In the genomic region with DNA sequence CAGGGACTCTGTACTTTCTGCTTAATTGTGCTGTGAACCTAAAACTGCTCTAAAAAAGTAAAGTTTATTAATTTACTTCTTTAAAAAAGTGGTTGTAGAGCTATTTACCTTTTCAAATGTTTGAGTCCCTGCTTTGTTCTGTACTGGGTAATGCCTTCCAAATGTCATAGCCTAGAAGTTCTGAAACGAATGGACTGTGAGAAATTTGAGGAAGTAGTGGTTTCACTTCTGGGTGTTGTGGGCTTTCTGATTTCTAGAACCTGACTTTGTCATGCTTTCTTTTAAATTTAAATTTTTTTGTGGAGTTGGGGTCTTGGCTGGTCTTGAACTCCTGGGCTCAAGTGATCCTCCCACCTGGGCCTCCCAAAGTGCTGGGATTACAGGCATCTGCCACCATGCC, we compare ENCODE assay signal across 14 cellular contexts. TPM values are rescaled to one million over a fixed set of nuclear protein-coding genes. Genes with fewer than 3 reads are reported as not detected.
DNase-seq lines count a peak whose midpoint lies in the region; ATAC-seq, FAIRE-seq and TF ChIP-seq lines count a peak whose summit lies in the region.
"Had no signal": no experiment of that assay in that cellular context is flagged by ENCODE, and none has a peak within 500 bp of the region (broad histone marks: within the 10 kb centered on the region; RNA-seq: fewer than 3 reads in every experiment).

No MANE protein-coding gene starts in this region.

- CTCF ChIA-PET in GM10248 (lab: Yijun Ruan, JAX): interaction anchor here (1.4 kb wide), 1 partner anchor 12 kb away, joined by 3 read pairs; no protein-coding TSS in a partner anchor
- CTCF ChIA-PET in activated CD8-positive, alpha-beta T cell treated with anti-CD3 and anti-CD28 coated beads for 36 hours (lab: Charles Lee): no interaction called here

- POLR2A ChIA-PET in GM10248 (lab: Yijun Ruan, JAX): no interaction called here
- POLR2A ChIA-PET in activated CD8-positive, alpha-beta T cell treated with anti-CD3 and anti-CD28 coated beads for 36 hours (lab: Charles Lee): no interaction called here

- no peaks in the 10 kb centered on the region for H3K9me3 Mint-ChIP-seq in activated CD8-positive, alpha-beta T cell treated with anti-CD3 and anti-CD28 coated beads for 36 hours
- H3K9me3 Mint-ChIP-seq: neural crest cell had no signal

- in situ Hi-C loops in transverse colon (cut with MboI; ENCODE audit: low pct_ligation_motif_present in 1 of 4, low pct_unique_long_range_greater_than_20kb in 1 of 4, low sequenced_read_pairs in 3 of 4): no loop called here

- TF ChIP-seq POLR2A in transverse colon (IDR thresholded peaks at IDR 0.05) (no peak), tibial nerve (IDR thresholded peaks at IDR 0.05) (no peak)

- TF ChIP-seq CTCF in GM10248 (IDR thresholded peaks at IDR 0.05; ENCODE audit: control extremely low read depth, extremely low read depth, low read depth, missing control alignments) (no peak), transverse colon (IDR thresholded peaks at IDR 0.05) (no peak), tibial nerve (IDR thresholded peaks at IDR 0.05) (no peak)
- no peak for TF ChIP-seq CTCF in activated CD8-positive, alpha-beta T cell treated with anti-CD3 and anti-CD28 coated beads for 36 hours (IDR thresholded peaks at IDR 0.05)

- intact Hi-C loops in activated CD8-positive, alpha-beta T cell treated with anti-CD3 and anti-CD28 coated beads for 36 hours (cut with micrococcal nuclease): no loop called here
- intact Hi-C loops in transverse colon (cut with DNase I; ENCODE audit: low total_unique reads): no loop called here

- H3K4me3 ChIP-seq in transverse colon: no peak overlapping the region
- H3K4me3 ChIP-seq in tibial nerve: no peak overlapping the region
- H3K4me3 ChIP-seq: body of pancreas, heart left ventricle had no signal

- DNase-seq in GM10248 (ENCODE audit: extremely low spot score) (peak; percentile 37), transverse colon (no peak), urothelium cell line (ENCODE audit: low spot score) (no peak), tibial nerve (ENCODE audit: low spot score in 2 of 2) (no peak)
- no peak for DNase-seq in activated CD8-positive, alpha-beta T cell treated with anti-CD3 and anti-CD28 coated beads for 36 hours
- DNase-seq: activated CD4-positive, CD25-positive, alpha-beta regulatory T cell treated with anti-CD3 and anti-CD28 coated beads, Interleukin-2, amount 50 U/mL, for 72 hours; body of pancreas; Calu3; heart left ventricle; NCI-H510A had no signal

- H3K27me3 ChIP-seq in transverse colon (no peaks in the 10 kb centered on the region), tibial nerve (no peaks in the 10 kb centered on the region)
- H3K27me3 ChIP-seq: body of pancreas, heart left ventricle had no signal

- WGBS in transverse colon (ENCODE audit: low coverage in 1 of 2), 2 donors: 59 to 64% methylated on average over 1 of the region's 1 CpG
- 55 to 66% methylated on average over 1 of the region's 1 CpG for WGBS in tibial nerve, 2 donors

- no peak overlapping the region for H3K4me3 Mint-ChIP-seq in activated CD8-positive, alpha-beta T cell treated with anti-CD3 and anti-CD28 coated beads for 36 hours
- H3K4me3 Mint-ChIP-seq: neural crest cell had no signal

- H3K27ac ChIP-seq in transverse colon: no peak overlapping the region
- no peak overlapping the region for H3K27ac ChIP-seq in tibial nerve
- H3K27ac ChIP-seq: body of pancreas, heart left ventricle had no signal

- no peaks in the 10 kb centered on the region for H3K9me3 ChIP-seq in transverse colon
- no peaks in the 10 kb centered on the region for H3K9me3 ChIP-seq in tibial nerve
- H3K9me3 ChIP-seq: body of pancreas, heart left ventricle had no signal

- peaks cover 50% of the 10 kb centered on the region for H3K4me1 Mint-ChIP-seq in activated CD8-positive, alpha-beta T cell treated with anti-CD3 and anti-CD28 coated beads for 36 hours (ENCODE audit: low read depth)

- no peaks in the 10 kb centered on the region for H3K27me3 Mint-ChIP-seq in activated CD8-positive, alpha-beta T cell treated with anti-CD3 and anti-CD28 coated beads for 36 hours

- H3K4me1 ChIP-seq in transverse colon (peaks cover 0 to 5% (median 1%) of the 10 kb centered on the region in 4 donors), tibial nerve (peaks cover 0 to 26% (median 7%) of the 10 kb centered on the region in 4 donors)

- FAIRE-seq in urothelium cell line (lab: Jason Lieb, UNC): no peak

- ATAC-seq in GM21381 (IDR thresholded peaks at IDR 0.05; ENCODE audit: unreplicated experiment): peak; percentile 77
- ATAC-seq in HG03342 (IDR thresholded peaks at IDR 0.05; ENCODE audit: unreplicated experiment): peak; percentile 89
- ATAC-seq in activated CD8-positive, alpha-beta T cell treated with anti-CD3 and anti-CD28 coated beads for 36 hours: no peak
- no peak for ATAC-seq in HG03196 (IDR thresholded peaks at IDR 0.05; ENCODE audit: unreplicated experiment)
- ATAC-seq: body of pancreas, heart left ventricle had no signal

- H3K36me3 Mint-ChIP-seq in activated CD8-positive, alpha-beta T cell treated with anti-CD3 and anti-CD28 coated beads for 36 hours (ENCODE audit: low read depth): peaks cover 51% of the 10 kb centered on the region

- H3K36me3 ChIP-seq in transverse colon (peaks cover 0 to 35% (median 17%) of the 10 kb centered on the region in 4 donors), tibial nerve (peaks cover 0 to 47% (median 0%) of the 10 kb centered on the region in 3 donors)

- peak overlapping the region; percentile 9 for H3K27ac Mint-ChIP-seq in activated CD8-positive, alpha-beta T cell treated with anti-CD3 and anti-CD28 coated beads for 36 hours

- TF ChIP-seq EP300 in transverse colon (IDR thresholded peaks at IDR 0.05; ENCODE audit: low read depth): no peak
- no peak for TF ChIP-seq EP300 in tibial nerve (IDR thresholded peaks at IDR 0.05)

RNA-seq across cellular contexts. Expression of a gene that starts 44.6 kb away (rescaled TPM):
- 10 to 100 TPM; 68.1 to 71.2 TPM for total RNA-seq in activated CD8-positive, alpha-beta T cell treated with anti-CD3 and anti-CD28 coated beads for 36 hours
- total RNA-seq in transverse colon (100 to 1,000 TPM in 1 of 4 donors, 10 to 100 TPM in 3; 77.1 to 172 (median 85.6) TPM), tibial nerve (100 to 1,000 TPM; 100 to 182 (median 148) TPM)

Comparison
In these comparisons a context has a peak if more than half of its experiments do, and no peak if none do; other contexts are left out.
1. ATAC-seq: peak in GM21381 (single experiment) and HG03342 (single experiment); none in activated CD8-positive, alpha-beta T cell treated with anti-CD3 and anti-CD28 coated beads for 36 hours (single experiment) and HG03196 (single experiment).